1 cellular context compared by ENCODE assay signal in genomic region chr17:67648896-67649295, GRCh38.
TF ChIP-seq lines count a peak whose summit lies in the region.

No MANE protein-coding gene starts in this region.

TF ChIP-seq in HepG2, 621 proteins besides CTCF, POLR2A, EP300 and RAD21:
- TF ChIP-seq SALL1 (CRISPR knock-in tag; IDR thresholded peaks at IDR 0.05) (peak; percentile 38), ARID5B (CRISPR knock-in tag; IDR thresholded peaks at IDR 0.05) (peak; percentile 42; the same call in 1 of the 2 replicates), CEBPB (IDR thresholded peaks at IDR 0.05; ENCODE audit: borderline replicate concordance, low read depth, low read length) (peak; percentile 22; the same call in 1 of the 2 replicates), ETV5 (CRISPR knock-in tag; IDR thresholded peaks at IDR 0.05; ENCODE audit: borderline replicate concordance) (peak; percentile 33; the same call in 1 of the 2 replicates), ZNF292 (CRISPR knock-in tag; IDR thresholded peaks at IDR 0.05; ENCODE audit: borderline replicate concordance, low read depth) (0 out of 2 replicates have a peak, but pooled peaks have one; percentile 67), PITX1 (CRISPR knock-in tag; IDR thresholded peaks at IDR 0.05) (peak; percentile 36; the same call in 1 of the 2 replicates), CEBPG (CRISPR knock-in tag; IDR thresholded peaks at IDR 0.05) (peak; percentile 52; the same call in 1 of the 2 replicates), ZMYM3 (CRISPR knock-in tag; IDR thresholded peaks at IDR 0.05) (peak; percentile 31; the same call in 1 of the 2 replicates), HNF4A (CRISPR knock-in tag; IDR thresholded peaks at IDR 0.05) (peak; percentile 42), RARA (CRISPR knock-in tag; IDR thresholded peaks at IDR 0.05) (peak; percentile 46; the same call in 1 of the 2 replicates), ZNF788 (CRISPR knock-in tag; IDR thresholded peaks at IDR 0.05; ENCODE audit: borderline replicate concordance) (0 out of 2 replicates have a peak, but pooled peaks have one; percentile 28), ZNF770 (CRISPR knock-in tag; IDR thresholded peaks at IDR 0.05) (peak; percentile 81)
